In genomic region chr17:4645642-4646041, GRCh38 we compare ENCODE assay signal across 11 cellular contexts. TPM values are rescaled to one million over a fixed set of nuclear protein-coding genes. Genes with fewer than 3 reads are reported as not detected.
"Had no signal": no experiment of that assay in that cellular context is flagged by ENCODE, and none has a peak within 500 bp of the region (broad histone marks: within the 10 kb centered on the region; RNA-seq: fewer than 3 reads in every experiment).

No MANE protein-coding gene starts in this region.

- H3K36me3 Mint-ChIP-seq: brain, naive B cell had no signal

- H3K27ac Mint-ChIP-seq: activated naive CD4-positive, alpha-beta T cell treated with anti-CD3 and anti-CD28 coated beads, Interleukin-2, amount 50 U/mL, for 72 hours; brain; naive B cell had no signal

- H3K9me3 Mint-ChIP-seq: activated naive CD4-positive, alpha-beta T cell treated with anti-CD3 and anti-CD28 coated beads, Interleukin-2, amount 50 U/mL, for 72 hours had no signal

- ATAC-seq: activated naive CD4-positive, alpha-beta T cell treated with anti-CD3 and anti-CD28 coated beads, Interleukin-2, amount 50 U/mL, for 72 hours had no signal

- H3K4me3 Mint-ChIP-seq: brain, naive B cell had no signal

- DNase-seq: activated CD4-positive, alpha-beta T cell treated with anti-CD3 and anti-CD28 coated beads, Interleukin-2, amount 50 U/mL, for 1 hour; activated T-cell treated with anti-CD3 and anti-CD28 coated beads, Interleukin-2, amount 50 U/mL, for 1 hour; cerebellar nuclear complex; glutamatergic neuron; naive B cell; small intestine; thyroid gland; uterus had no signal

RNA-seq across cellular contexts. Expression of gene ALOX15, which starts 4.2 kb away (rescaled TPM):
- total RNA-seq: dermis microvascular lymphatic vessel endothelial cell, thyroid gland had no signal
